Comparison of ENCODE assay signal across 26 cellular contexts in genomic region chr19:11251650-11252314, GRCh38. TPM values are rescaled to one million over a fixed set of nuclear protein-coding genes. Genes with fewer than 3 reads are reported as not detected.
"Had no signal": no experiment of that assay in that cellular context is flagged by ENCODE, and none has a peak within 500 bp of the region (broad histone marks: within the 10 kb centered on the region; RNA-seq: fewer than 3 reads in every experiment).

No MANE protein-coding gene starts in this region.

- H3K36me3 ChIP-seq: neutrophil had no signal

- ATAC-seq: activated CD8-positive, alpha-beta T cell treated with anti-CD3 and anti-CD28 coated beads for 36 hours; body of pancreas; natural killer cell; T-cell had no signal

- H3K27ac ChIP-seq: body of pancreas, epithelial cell of prostate, neutrophil, tibial artery had no signal

- H3K27me3 ChIP-seq: body of pancreas, tibial artery had no signal

- H3K4me1 ChIP-seq: body of pancreas, parathyroid adenoma had no signal

- H3K4me3 ChIP-seq: body of pancreas, tibial artery had no signal

- DNase-seq: activated B cell treated with CpG ODN at 0.5 μM for 24 hours; activated CD4-positive, alpha-beta T cell treated with anti-CD3 and anti-CD28 coated beads for 4 hours; activated CD8-positive, alpha-beta T cell treated with anti-CD3 and anti-CD28 coated beads for 36 hours; activated naive CD4-positive, alpha-beta T cell treated with anti-CD3 and anti-CD28 coated beads for 36 hours; activated T-cell treated with anti-CD3 and anti-CD28 coated beads, Interleukin-2, amount 50 U/mL, for 1 hour; body of pancreas; foreskin fibroblast; glutamatergic neuron; kidney; natural killer cell; stimulated activated CD4-positive, alpha-beta T cell treated with anti-CD3 and anti-CD28 coated beads, Interleukin-12 subunit alpha, Interleukin-12 subunit beta, amount 100 ng/mL, for 4 hours; stimulated activated CD4-positive, alpha-beta T cell treated with anti-CD3 and anti-CD28 coated beads, Interleukin-1b, Interleukin-23, amount 100 ng/mL, for 48 hours; stimulated activated CD8-positive, alpha-beta memory T cell treated with anti-CD3 and anti-CD28 coated beads, Interleukin-4, amount 100 ng/mL, for 48 hours; stimulated activated naive CD4-positive, alpha-beta T cell; substantia nigra; T-cell; T-helper 9 cell; tibial artery had no signal

- H3K9me3 ChIP-seq: body of pancreas, neutrophil, tibial artery had no signal

RNA-seq across cellular contexts. Expression of gene ANGPTL8, which starts 12.4 kb away (rescaled TPM):
- total RNA-seq: activated B cell treated with CpG ODN at 0.5 μM for 24 hours; activated CD8-positive, alpha-beta T cell treated with anti-CD3 and anti-CD28 coated beads for 36 hours; activated naive CD4-positive, alpha-beta T cell treated with anti-CD3 and anti-CD28 coated beads for 36 hours; activated T-helper 2 cell treated with anti-CD3 and anti-CD28 coated beads, Interferon-gamma antibody, Interleukin-2, Interleukin-4, amounts not matched to agents 10 μg/mL and 5 μg/mL and 100 μg/mL, durations not matched to agents 14 hours and 24 hours and 36 hours; body of pancreas; cardiac septum; dermis microvascular lymphatic vessel endothelial cell; natural killer cell; renal cortical epithelial cell; T-cell had no signal

RNA-seq across cellular contexts. Expression of gene TSPAN16, which starts 44.2 kb away (rescaled TPM):
- total RNA-seq: activated B cell treated with CpG ODN at 0.5 μM for 24 hours; activated CD8-positive, alpha-beta T cell treated with anti-CD3 and anti-CD28 coated beads for 36 hours; activated naive CD4-positive, alpha-beta T cell treated with anti-CD3 and anti-CD28 coated beads for 36 hours; activated T-helper 2 cell treated with anti-CD3 and anti-CD28 coated beads, Interferon-gamma antibody, Interleukin-2, Interleukin-4, amounts not matched to agents 10 μg/mL and 5 μg/mL and 100 μg/mL, durations not matched to agents 14 hours and 24 hours and 36 hours; body of pancreas; cardiac septum; dermis microvascular lymphatic vessel endothelial cell; kidney; liver; natural killer cell; renal cortical epithelial cell; T-cell had no signal
